In genomic region chr3:179068779-179069530, GRCh38 we compare ENCODE assay signal across 8 cellular contexts. TPM values are rescaled to one million over a fixed set of nuclear protein-coding genes. Genes with fewer than 3 reads are reported as not detected.
DNase-seq lines count a peak whose midpoint lies in the region; ATAC-seq and TF ChIP-seq lines count a peak whose summit lies in the region.

No MANE protein-coding gene starts in this region.

- H3K27me3 ChIP-seq in BLaER1 treated with 17β-estradiol and CSF1 and Interleukin-3, amounts not matched to agents 10 nM and 100 nM, result no peaks in the 10 kb centered on the region
- H3K27me3 ChIP-seq in colonic mucosa, result no peaks in the 10 kb centered on the region

- H3K4me2 ChIP-seq in BLaER1 treated with 17β-estradiol and CSF1 and Interleukin-3, amounts not matched to agents 10 nM and 100 nM, result peak overlapping the region; percentile 73 to 97 (median 85)

- no peaks in the 10 kb centered on the region for H3K9me3 ChIP-seq in BLaER1 treated with 17β-estradiol and CSF1 and Interleukin-3, amounts not matched to agents 10 nM and 100 nM (replicated peaks in 1 of 11)
- no peaks in the 10 kb centered on the region for H3K9me3 ChIP-seq in colonic mucosa

- intact Hi-C loops in colonic mucosa (cut with DNase I), result no loop called here

- H3K4me3 ChIP-seq in BLaER1 treated with 17β-estradiol and CSF1 and Interleukin-3, amounts not matched to agents 10 nM and 100 nM, result peak overlapping the region; percentile 70 to 95 (median 80)
- H3K4me3 ChIP-seq in colonic mucosa (no peak overlapping the region), retinal pigment epithelial cell (ENCODE audit: low read length) (peak overlapping the region; percentile 64)

- TF ChIP-seq CTCF in colonic mucosa (IDR thresholded peaks at IDR 0.05) (no peak), retinal pigment epithelial cell (conservative IDR thresholded peaks at IDR 0.05; ENCODE audit: low read depth, low read length) (peak; percentile 52)

- no peak for ATAC-seq in HG02763 (IDR thresholded peaks at IDR 0.05; ENCODE audit: unreplicated experiment)

- H3K9ac ChIP-seq in BLaER1 treated with 17β-estradiol and CSF1 and Interleukin-3, amounts not matched to agents 10 nM and 100 nM, result peak overlapping the region; percentile 81 to 91 (median 85)
- no peak overlapping the region for H3K9ac ChIP-seq in colonic mucosa (ENCODE audit: low read depth in 2 of 2, low read length in 2 of 2)

- peak; percentile 46 for DNase-seq in HCEC 1CT
- DNase-seq in SKM-1 (lab: John Stamatoyannopoulos, UW; ENCODE audit: unreplicated experiment), result peak; percentile 22
- peak; percentile 36 for DNase-seq in colonic mucosa
- no peak for DNase-seq in retinal pigment epithelial cell (ENCODE audit: low read depth)
- no peak for DNase-seq in cerebellar cortex (ENCODE audit: low spot score)
- no peak for DNase-seq in putamen (ENCODE audit: low spot score)

- peaks cover 28 to 59% (median 42%) of the 10 kb centered on the region in 10 experiments for H3K4me1 ChIP-seq in BLaER1 treated with 17β-estradiol and CSF1 and Interleukin-3, amounts not matched to agents 10 nM and 100 nM
- peaks cover 3% of the 10 kb centered on the region for H3K4me1 ChIP-seq in colonic mucosa

- peaks cover 0 to 50% (median 18%) of the 10 kb centered on the region in 11 experiments; a peak in 14 of 22 replicates for H4K20me1 ChIP-seq in BLaER1 treated with 17β-estradiol and CSF1 and Interleukin-3, amounts not matched to agents 10 nM and 100 nM

- H3K27ac ChIP-seq in BLaER1 treated with 17β-estradiol and CSF1 and Interleukin-3, amounts not matched to agents 10 nM and 100 nM, result peak overlapping the region; percentile 72 to 93 (median 88); a peak in 21 of 22 replicates
- no peak overlapping the region for H3K27ac ChIP-seq in colonic mucosa

- H3K36me3 ChIP-seq in BLaER1 treated with 17β-estradiol and CSF1 and Interleukin-3, amounts not matched to agents 10 nM and 100 nM, result peaks cover 37 to 44% (median 41%) of the 10 kb centered on the region in 11 experiments
- no peaks in the 10 kb centered on the region for H3K36me3 ChIP-seq in colonic mucosa

RNA-seq across cellular contexts. Expression of gene ZMAT3, which starts 2.7 kb away (rescaled TPM):
- total RNA-seq in colonic mucosa, result 10 to 100 TPM in 1 of 2 donors, 1 to 10 TPM in 1; 9.6 to 12.7 TPM

Comparison
In these comparisons a context has a peak if more than half of its experiments do, and no peak if none do; other contexts are left out.
1. H3K9ac ChIP-seq: peak in BLaER1 treated with 17β-estradiol and CSF1 and Interleukin-3, amounts not matched to agents 10 nM and 100 nM (11 of 11); none in colonic mucosa (0 of 2).
2. DNase-seq: peak in HCEC 1CT (single experiment), SKM-1 (single experiment) and colonic mucosa (single experiment); none in retinal pigment epithelial cell (single experiment), cerebellar cortex (single experiment) and putamen (single experiment).